ENCODE assay signal across 1 cellular context in the genomic region with DNA sequence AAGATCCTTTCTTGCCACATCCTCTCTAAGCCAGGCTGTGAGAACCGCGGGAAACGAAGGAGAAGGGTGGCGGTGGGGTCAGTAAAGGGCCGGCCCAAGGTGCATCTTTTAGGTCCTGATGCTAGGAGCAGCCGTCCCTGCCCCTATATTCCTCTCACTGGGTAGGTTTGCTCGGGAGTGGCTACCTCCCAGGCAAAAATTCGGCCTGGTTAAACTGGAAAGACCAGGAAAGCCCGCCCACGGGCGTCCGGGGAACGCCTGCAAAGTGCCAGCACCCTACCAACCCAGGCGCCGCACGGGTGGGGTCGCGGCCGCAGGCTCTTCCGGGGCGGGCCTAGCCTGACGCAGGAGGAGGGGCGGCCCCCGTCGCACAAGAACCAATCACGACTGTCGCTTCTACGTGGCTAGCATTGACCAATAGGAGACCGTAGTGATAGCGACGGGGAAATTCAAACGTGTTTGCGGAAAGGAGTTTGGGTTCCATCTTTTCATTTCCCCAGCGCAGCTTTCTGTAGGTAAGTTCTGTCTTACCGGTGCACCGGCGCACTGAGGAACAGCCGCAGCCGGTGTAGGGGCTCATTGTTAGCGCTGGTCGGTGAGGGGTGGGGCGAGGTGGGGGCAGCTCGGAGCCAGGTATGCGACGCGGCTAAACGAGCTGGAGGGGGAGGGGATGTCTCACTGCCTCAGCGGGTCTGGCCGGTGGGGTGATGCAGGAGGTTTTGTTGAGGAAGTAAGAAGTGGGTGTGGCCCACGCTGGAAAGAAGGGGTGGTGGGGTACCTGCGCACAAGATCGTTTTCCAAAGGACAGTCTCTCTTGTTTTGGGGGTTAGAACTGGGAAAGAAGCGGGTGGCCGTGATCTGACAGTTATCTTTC.
TF ChIP-seq lines count a peak whose summit lies in the region.

A gene (plus strand): TSS at position 451 of the 874 bp plus-strand sequence. CDS start 1,195 bp downstream, outside the sequence.

TF ChIP-seq in H1, 55 proteins besides CTCF, POLR2A, EP300 and RAD21 (continued from another document):
- TF ChIP-seq KDM5A (IDR thresholded peaks at IDR 0.05; ENCODE audit: low read length) (0 out of 2 replicates have a peak, but pooled peaks have one; percentile 9), NANOG (IDR thresholded peaks at IDR 0.05; ENCODE audit: insufficient read depth, low read depth, low read length, poor library complexity, severe bottlenecking) (no peak), EGR1 (IDR thresholded peaks at IDR 0.05; ENCODE audit: borderline replicate concordance, low read depth, low read length) (no peak), HDAC2 (IDR thresholded peaks at IDR 0.05; ENCODE audit: borderline replicate concordance in 1 of 2, low read depth in 2 of 2, low read length in 2 of 2) (peak; percentile 89 to 91), PHF8 (conservative IDR thresholded peaks at IDR 0.05; ENCODE audit: low read depth, low read length) (peak; percentile 92), JUND (IDR thresholded peaks at IDR 0.05; ENCODE audit: low read length) (no peak), SRF (IDR thresholded peaks at IDR 0.05; ENCODE audit: low read depth, low read length) (no peak), BRCA1 (IDR thresholded peaks at IDR 0.05; ENCODE audit: low read depth, low read length) (no peak), TAF1 (IDR thresholded peaks at IDR 0.05; ENCODE audit: low read depth, low read length) (peak; percentile 79), SP2 (IDR thresholded peaks at IDR 0.05; ENCODE audit: low read length) (no peak), CREB1 (IDR thresholded peaks at IDR 0.05) (peak; percentile 83), SP1 (IDR thresholded peaks at IDR 0.05; ENCODE audit: low read depth, low read length) (peak; percentile 66; the same call in 1 of the 2 replicates), RBBP5 (IDR thresholded peaks at IDR 0.05; ENCODE audit: borderline replicate concordance, low read depth, low read length) (peak; percentile 52; the same call in 1 of the 2 replicates), SIX5 (IDR thresholded peaks at IDR 0.05; ENCODE audit: low read depth, low read length) (no peak), TAF7 (optimal IDR thresholded peaks at IDR 0.05; ENCODE audit: borderline replicate concordance, low read depth, low read length) (peak; percentile 42), BACH1 (IDR thresholded peaks at IDR 0.05; ENCODE audit: low read length) (peak; percentile 12; the same call in 1 of the 2 replicates), TEAD4 (IDR thresholded peaks at IDR 0.05; ENCODE audit: low read depth, low read length) (peak; percentile 79), SIN3A (conservative IDR thresholded peaks at IDR 0.05 in 1 of 2, IDR thresholded peaks at IDR 0.05 in 1 of 2; ENCODE audit: low read depth in 1 of 2, low read length in 2 of 2) (peak; percentile 67 to 92; a peak in 2 of 4 replicates), CHD2 (IDR thresholded peaks at IDR 0.05; ENCODE audit: low read length) (peak; percentile 15; the same call in 1 of the 2 replicates)
TF ChIP-seq in H1: peak in this region for 19.
